Comparison of ENCODE assay signal across 13 cellular contexts in the genomic region with DNA sequence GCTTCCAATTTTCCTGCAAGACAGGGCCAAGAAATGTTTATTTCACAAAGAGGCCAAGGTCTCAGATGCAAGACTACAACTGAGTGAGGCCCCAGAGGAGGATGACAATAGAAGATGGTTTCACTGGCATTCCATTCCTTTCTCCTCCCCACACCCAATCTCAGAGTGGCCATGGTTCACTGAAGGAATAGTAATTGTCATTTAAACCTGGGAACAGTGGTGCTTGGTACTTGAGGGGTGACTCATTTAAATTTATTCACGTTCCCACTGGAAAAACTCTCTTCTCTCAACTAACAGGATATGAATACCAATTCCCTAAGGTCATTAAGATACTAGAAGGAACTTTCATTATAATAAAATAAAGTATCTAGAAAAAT. TPM values are rescaled to one million over a fixed set of nuclear protein-coding genes. Genes with fewer than 3 reads are reported as not detected.
A peak's percentile ranks its signal among the peaks of the same experiment; 100 is the strongest.
DNase-seq lines count a peak whose midpoint lies in the region; ATAC-seq, FAIRE-seq and TF ChIP-seq lines count a peak whose summit lies in the region.
"Had no signal": no experiment of that assay in that cellular context is flagged by ENCODE, and none has a peak within 500 bp of the region (broad histone marks: within the 10 kb centered on the region; RNA-seq: fewer than 3 reads in every experiment).

No MANE protein-coding gene starts in this region.

- H3K4me3 ChIP-seq in A549 (no peak overlapping the region), endodermal cell (ENCODE audit: low read length) (no peak overlapping the region), lower lobe of right lung (no peak overlapping the region)
- H3K4me3 ChIP-seq: right lobe of liver had no signal

- peak overlapping the region; percentile 87 to 91 for H3K27ac ChIP-seq in A549
- peak overlapping the region; percentile 88 for H3K27ac ChIP-seq in endodermal cell (ENCODE audit: low read depth, low read length)
- peak overlapping the region; percentile 47 for H3K27ac ChIP-seq in lower lobe of right lung

- CTCF ChIA-PET in A549 (lab: Yijun Ruan, JAX), result interaction anchor here (0.9 to 2.1 kb wide), 3 partner anchors 9 to 35 kb away, joined by 3 to 7 read pairs (median 3); a partner anchor contains a TSS

- FAIRE-seq in A549 (lab: Jason Lieb, UNC), result no peak
- FAIRE-seq: GM12891, HepG2 had no signal

- TF ChIP-seq POLR2A in A549 (IDR thresholded peaks at IDR 0.05; ENCODE audit: low read length), result no peak

- H3K4me2 ChIP-seq in A549, result peak overlapping the region; percentile 48

- no peak overlapping the region for H3K9ac ChIP-seq in endodermal cell (ENCODE audit: extremely low read depth, low read length, poor library complexity, severe bottlenecking)

- 7% methylated on average over 1 of the region's 1 CpG for WGBS in A549 (ENCODE audit: missing lambda C conversion rate)
- 60% methylated on average over 1 of the region's 1 CpG; no CpG with 5 or more reads in 1 of the 2 experiments for WGBS in endodermal cell (ENCODE audit: insufficient coverage in 1 of 2, insufficient read length in 1 of 2), 2 experiments

- H3K4me1 Mint-ChIP-seq in endodermal cell, result no peaks in the 10 kb centered on the region

- peak overlapping the region; percentile 54 for H3K27ac Mint-ChIP-seq in endodermal cell

- no peaks in the 10 kb centered on the region for H3K9me3 Mint-ChIP-seq in endodermal cell

- TF ChIP-seq CTCF in A549 (IDR thresholded peaks at IDR 0.05), result no peak
- TF ChIP-seq CTCF in endodermal cell (conservative IDR thresholded peaks at IDR 0.05), result no peak
- no peak for TF ChIP-seq CTCF in lower lobe of right lung (IDR thresholded peaks at IDR 0.05)

- ATAC-seq in A549, result peak; percentile 12 to 62; a peak in 3 of 6 replicates
- ATAC-seq in lower lobe of right lung, result no peak
- ATAC-seq in GM19397 (IDR thresholded peaks at IDR 0.05; ENCODE audit: unreplicated experiment), result no peak

- no peak for TF ChIP-seq RAD21 in A549 (conservative IDR thresholded peaks at IDR 0.05 in 1 of 2, IDR thresholded peaks at IDR 0.05 in 1 of 2)

- DNase-seq in A549 (ENCODE audit: low read depth in 1 of 2, low spot score in 1 of 2), result peak in 1 of 2 experiments; percentile 38
- peak; percentile 88 for DNase-seq in LHCN-M2 (ENCODE audit: low read depth)
- DNase-seq in endodermal cell, result peak; percentile 57
- no peak for DNase-seq in lower lobe of right lung
- DNase-seq in stimulated activated CD4-positive, alpha-beta T cell treated with anti-CD3 and anti-CD28 coated beads, Interleukin-2, amount 100 ng/mL, for 24 hours, result no peak
- no peak for DNase-seq in NCI-H2196 (lab: John Stamatoyannopoulos, UW; ENCODE audit: unreplicated experiment)
- DNase-seq in SKM-1 (lab: John Stamatoyannopoulos, UW; ENCODE audit: unreplicated experiment), result no peak
- DNase-seq: activated CD4-positive, CD25-positive, alpha-beta regulatory T cell; NCI-H526 had no signal

- H3K36me3 Mint-ChIP-seq in endodermal cell (ENCODE audit: low read depth), result no peaks in the 10 kb centered on the region

- H3K27me3 ChIP-seq in endodermal cell (ENCODE audit: control insufficient read depth, insufficient read depth, low read length, poor library complexity, severe bottlenecking) (no peaks in the 10 kb centered on the region), lower lobe of right lung (ENCODE audit: low read depth) (no peaks in the 10 kb centered on the region)
- H3K27me3 ChIP-seq: right lobe of liver had no signal

- POLR2A ChIA-PET in A549 (lab: Yijun Ruan, JAX), result interaction anchor here (0.8 to 1.3 kb wide), 2 partner anchors 36 to 404 kb away, joined by 3 to 11 read pairs; a partner anchor contains a TSS

- H3K4me1 ChIP-seq in A549 (peaks cover 64% of the 10 kb centered on the region), endodermal cell (ENCODE audit: control insufficient read depth, insufficient read depth, low read length) (no peaks in the 10 kb centered on the region), lower lobe of right lung (peaks cover 30% of the 10 kb centered on the region)

- H3K9me3 ChIP-seq in A549 (0 out of 3 replicates have a peak, but pooled peaks cover 3% of the 10 kb centered on the region), endodermal cell (ENCODE audit: control insufficient read depth, low read length) (no peaks in the 10 kb centered on the region), lower lobe of right lung (no peaks in the 10 kb centered on the region)
- H3K9me3 ChIP-seq: right lobe of liver had no signal

- TF ChIP-seq EP300 in A549 (IDR thresholded peaks at IDR 0.05), result no peak

- no peaks in the 10 kb centered on the region for H3K36me3 ChIP-seq in endodermal cell (ENCODE audit: control insufficient read depth, insufficient read depth, low read length)
- no peaks in the 10 kb centered on the region for H3K36me3 ChIP-seq in lower lobe of right lung
- H3K36me3 ChIP-seq: right lobe of liver had no signal

- no peaks in the 10 kb centered on the region for H3K27me3 Mint-ChIP-seq in endodermal cell (ENCODE audit: insufficient read depth)

- intact Hi-C loops in lower lobe of right lung (cut with DNase I), result no loop called here

- H3K4me3 Mint-ChIP-seq in endodermal cell, result no peak overlapping the region

TF ChIP-seq in A549, 52 proteins besides CTCF, POLR2A, EP300 and RAD21:
- TF ChIP-seq JUN (IDR thresholded peaks at IDR 0.05) (no peak), FOSL2 (IDR thresholded peaks at IDR 0.05) (no peak), FOSL2 (CRISPR knock-in tag; IDR thresholded peaks at IDR 0.05) (peak; percentile 40), ZNF302 (CRISPR knock-in tag; IDR thresholded peaks at IDR 0.05) (no peak), CHD4 (IDR thresholded peaks at IDR 0.05; ENCODE audit: borderline replicate concordance) (no peak)

RNA-seq across cellular contexts. Expression of a gene that starts 35.3 kb away (rescaled TPM):
- polyA plus RNA-seq in A549 (2011; rRNA removed) (57.2 and 87.7 TPM in 2 replicates), A549 (2017; fragmentation: RNase III; extraction: RNeasy Plus Mini Kit Qiagen cat#74134 plus additional on column Dnase treatment) (4.0 to 5.6 TPM (median 4.4 TPM) in 3 replicates)
- polyA plus RNA-seq in A549 (2012; cell fraction: cytosol; rRNA removed), result 7.3 and 9.1 TPM in 2 replicates
- polyA plus RNA-seq in A549 (2012; cell fraction: nucleus; rRNA removed), result 3.4 and 7.2 TPM in 2 replicates
- polyA minus RNA-seq in A549 (2011; rRNA and poly(A)+ RNA removed), result 20.2 and 42.4 TPM in 2 replicates
- total RNA-seq in LHCN-M2 (2014; rRNA removed) (3.2 and 5.9 TPM in 2 replicates), endodermal cell (not detected), lower lobe of right lung (6.2 TPM)
- polyA plus RNA-seq in LHCN-M2 (2012), result 30.8 TPM
- polyA plus RNA-seq in endodermal cell (2013, experiment 1 of 2), result not detected
- polyA plus RNA-seq in endodermal cell (2013, experiment 2 of 2), result not detected

Comparison
In these comparisons a context has a peak if more than half of its experiments do, and no peak if none do; other contexts are left out.
1. ATAC-seq: peak in A549 (2 of 2); none in lower lobe of right lung (0 of 2) and GM19397 (single experiment).
2. DNase-seq: peak in LHCN-M2 (single experiment) and endodermal cell (single experiment); none in lower lobe of right lung (single experiment), stimulated activated CD4-positive, alpha-beta T cell treated with anti-CD3 and anti-CD28 coated beads, Interleukin-2, amount 100 ng/mL, for 24 hours (0 of 2), NCI-H2196 (single experiment) and SKM-1 (single experiment).
3. Peak in every context shown above with its lines, with median percentiles within 50 percentile points of each other: H3K27ac ChIP-seq.